8 cellular contexts compared by ENCODE assay signal in the genomic region with DNA sequence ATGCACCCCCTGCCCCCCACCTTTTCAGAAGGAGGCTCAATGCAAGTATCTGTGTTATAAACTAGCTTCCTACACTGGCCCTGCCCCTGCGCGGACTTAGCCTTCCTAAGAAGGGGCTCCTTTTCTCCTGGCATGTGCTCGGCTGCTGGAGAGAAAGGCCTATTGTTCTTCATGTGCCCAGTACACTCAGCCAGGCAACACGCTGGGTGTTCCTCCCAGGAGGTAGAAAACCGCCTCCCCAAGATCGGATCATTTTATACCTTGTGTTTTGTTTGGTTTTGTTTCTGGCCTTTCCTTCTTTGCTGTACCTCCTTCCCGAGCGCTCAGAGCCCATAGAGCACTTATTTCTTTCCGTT. TPM values are rescaled to one million over a fixed set of nuclear protein-coding genes. Genes with fewer than 3 reads are reported as not detected.
DNase-seq lines count a peak whose midpoint lies in the region; ATAC-seq and TF ChIP-seq lines count a peak whose summit lies in the region.

No MANE protein-coding gene starts in this region.

- 27 to 47% (median 44%) methylated on average over 9 of the region's 9 CpGs for WGBS in stomach, 5 donors

- ATAC-seq in left cardiac atrium (no peak), GM21786 (IDR thresholded peaks at IDR 0.05; ENCODE audit: unreplicated experiment) (no peak)

- peak; percentile 38 for DNase-seq in left cardiac atrium
- DNase-seq in cardiac septum (ENCODE audit: low spot score) = no peak
- DNase-seq in activated naive CD8-positive, alpha-beta T cell treated with anti-CD3 and anti-CD28 coated beads for 36 hours = no peak
- peak; percentile 47 for DNase-seq in kidney tubule cell (ENCODE audit: low spot score)
- DNase-seq in stomach = peak; percentile 53
- DNase-seq in HAP-1 (ENCODE audit: low spot score in 2 of 2) = no peak
- no peak for DNase-seq in NCI-H2171 (lab: John Stamatoyannopoulos, UW)

- no peak for TF ChIP-seq CTCF in stomach (IDR thresholded peaks at IDR 0.05)

- H3K4me1 ChIP-seq in stomach = peaks cover 43 to 75% (median 59%) of the 10 kb centered on the region in 4 donors
- H3K4me1 ChIP-seq in HAP-1 = peaks cover 8% of the 10 kb centered on the region

- H3K4me1 Mint-ChIP-seq in activated naive CD8-positive, alpha-beta T cell treated with anti-CD3 and anti-CD28 coated beads for 36 hours = peaks cover 67% of the 10 kb centered on the region

- H3K4me3 ChIP-seq in stomach (peak overlapping the region in 1 of 4 donors; percentile 1), HAP-1 (no peak overlapping the region)

- H3K27ac ChIP-seq in stomach = peak overlapping the region; percentile 80 to 92 (median 85)

- no peaks in the 10 kb centered on the region for H3K27me3 ChIP-seq in stomach
- H3K27me3 ChIP-seq in HAP-1 (ENCODE audit: low read depth) = no peaks in the 10 kb centered on the region

- peak overlapping the region; percentile 74 for H3K4me3 Mint-ChIP-seq in activated naive CD8-positive, alpha-beta T cell treated with anti-CD3 and anti-CD28 coated beads for 36 hours

- H3K9me3 ChIP-seq in stomach = no peaks in the 10 kb centered on the region
- no peaks in the 10 kb centered on the region for H3K9me3 ChIP-seq in HAP-1

- in situ Hi-C loops in HAP-1 (cut with MboI; ENCODE audit: low sequenced_read_pairs) = loop anchor here (10.0 to 25.0 kb wide), 2 partner anchors 965 to 1117 kb away; no protein-coding TSS in a partner anchor

- H3K36me3 ChIP-seq in stomach = no peaks in the 10 kb centered on the region
- no peaks in the 10 kb centered on the region for H3K36me3 ChIP-seq in HAP-1 (replicated peaks)

- peak overlapping the region; percentile 93 for H3K27ac Mint-ChIP-seq in activated naive CD8-positive, alpha-beta T cell treated with anti-CD3 and anti-CD28 coated beads for 36 hours

- intact Hi-C loops in left cardiac atrium (cut with DNase I) = loop anchor here (2.0 to 5.0 kb wide), 5 partner anchors 37 to 572 kb away; a partner anchor contains a TSS
- intact Hi-C loops in cardiac septum (cut with DNase I) = loop anchor here (2.0 to 10.0 kb wide), 3 partner anchors 41 to 595 kb away; a partner anchor contains a TSS
- intact Hi-C loops in stomach (cut with DNase I; ENCODE audit: low total_unique reads) = loop anchor here (5.0 to 10.0 kb wide), 2 partner anchors 45 to 107 kb away; no protein-coding TSS in a partner anchor

- H3K36me3 Mint-ChIP-seq in activated naive CD8-positive, alpha-beta T cell treated with anti-CD3 and anti-CD28 coated beads for 36 hours = no peaks in the 10 kb centered on the region

- TF ChIP-seq POLR2A in stomach (IDR thresholded peaks at IDR 0.05) = no peak

- H3K9me3 Mint-ChIP-seq in activated naive CD8-positive, alpha-beta T cell treated with anti-CD3 and anti-CD28 coated beads for 36 hours = no peaks in the 10 kb centered on the region

- no peak for TF ChIP-seq EP300 in stomach (IDR thresholded peaks at IDR 0.05)

- no peaks in the 10 kb centered on the region for H3K27me3 Mint-ChIP-seq in activated naive CD8-positive, alpha-beta T cell treated with anti-CD3 and anti-CD28 coated beads for 36 hours

RNA-seq across cellular contexts. Expression of a gene that starts 30.2 kb away (rescaled TPM):
- total RNA-seq in left cardiac atrium (10 to 100 TPM; 44.9 to 64.2 TPM), cardiac septum (41.7 TPM), stomach (100 to 1,000 TPM in 4 of 5 donors, 10 to 100 TPM in 1; 63.1 to 484 (median 434) TPM)
- 100 to 1,000 TPM; 139 to 156 TPM for total RNA-seq in activated naive CD8-positive, alpha-beta T cell treated with anti-CD3 and anti-CD28 coated beads for 36 hours
- 10 to 100 TPM; 14.0 to 74.3 (median 28.9) TPM for polyA plus RNA-seq in stomach

Comparison
In these comparisons a context has a peak if more than half of its experiments do, and no peak if none do; other contexts are left out.
1. DNase-seq: peak in left cardiac atrium (single experiment), kidney tubule cell (single experiment) and stomach (single experiment); none in cardiac septum (single experiment), activated naive CD8-positive, alpha-beta T cell treated with anti-CD3 and anti-CD28 coated beads for 36 hours (single experiment), HAP-1 (0 of 2) and NCI-H2171 (single experiment).